ENCODE assay signal across 18 cellular contexts in the genomic region with DNA sequence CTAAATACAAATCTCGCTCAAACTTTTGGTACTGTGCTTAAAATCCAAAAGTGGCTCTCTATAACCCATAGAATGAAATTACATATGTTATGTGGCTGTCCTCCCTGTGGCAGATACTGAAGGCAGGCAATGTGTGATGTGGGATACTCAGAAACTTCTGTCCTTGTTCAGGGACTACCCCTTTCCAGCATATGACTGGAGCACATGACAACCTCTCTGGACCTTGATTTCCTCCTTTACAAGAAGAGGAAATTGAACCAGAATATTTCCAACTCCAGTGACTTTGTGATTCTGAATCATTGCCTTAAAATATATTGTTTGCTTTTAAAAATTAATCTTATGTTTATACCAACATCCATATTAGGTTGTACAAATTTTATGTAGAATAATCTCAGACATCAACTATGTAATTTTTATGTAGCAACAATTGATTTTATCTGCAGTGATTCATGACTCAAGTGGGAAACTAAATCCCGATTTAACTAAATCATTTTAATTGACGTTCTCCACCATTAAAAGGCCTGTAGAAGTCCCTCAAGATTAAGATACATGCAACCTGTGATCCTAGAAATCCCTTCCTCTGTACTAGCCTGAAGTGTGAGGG.
A peak's percentile ranks its signal among the peaks of the same experiment; 100 is the strongest.
DNase-seq lines count a peak whose midpoint lies in the region; ATAC-seq and TF ChIP-seq lines count a peak whose summit lies in the region.
"Had no signal": no experiment of that assay in that cellular context is flagged by ENCODE, and none has a peak within 500 bp of the region (broad histone marks: within the 10 kb centered on the region; RNA-seq: fewer than 3 reads in every experiment).

No MANE protein-coding gene starts in this region.

- H3F3A ChIP-seq in MM.1S (ENCODE audit: insufficient read depth, low read length), result no peaks in the 10 kb centered on the region

- DNase-seq in left ventricle myocardium inferior, result no peak
- no peak for DNase-seq in Right ventricle myocardium inferior (ENCODE audit: missing footprints)
- DNase-seq in lung microvascular endothelial cell (ENCODE audit: low read depth in 2 of 2), result peak; percentile 39 to 71
- DNase-seq in SIG-M5 (lab: John Stamatoyannopoulos, UW), result no peak
- DNase-seq in MM.1S, result no peak
- DNase-seq: COR-L47, KBM-7, NCI-H1048, NCI-H146, NCI-H345, Peyer's patch, SJCRH30 had no signal

- H4K20me1 ChIP-seq in MM.1S (ENCODE audit: insufficient read depth, low read length), result no peaks in the 10 kb centered on the region

- peak overlapping the region in 3 of 5 experiments; percentile 19 to 65 (median 35) for H3K27ac Mint-ChIP-seq in brain
- H3K27ac Mint-ChIP-seq: CD14-positive monocyte had no signal

- no peak overlapping the region for H3K4me3 Mint-ChIP-seq in brain
- H3K4me3 Mint-ChIP-seq: CD14-positive monocyte had no signal

- peaks cover 52% of the 10 kb centered on the region for H3K4me1 Mint-ChIP-seq in brain
- H3K4me1 Mint-ChIP-seq: CD14-positive monocyte had no signal

- H3K27ac ChIP-seq in left ventricle myocardium inferior (replicated peaks), result peak overlapping the region; percentile 90
- H3K27ac ChIP-seq in temporal lobe (ENCODE audit: low read depth, low read length), result peak overlapping the region; percentile 36
- no peak overlapping the region for H3K27ac ChIP-seq in MM.1S (ENCODE audit: low read length)
- H3K27ac ChIP-seq: HL-60, Peyer's patch, SJCRH30 had no signal

- H3K27me3 ChIP-seq in left ventricle myocardium inferior (ENCODE audit: low read depth) (no peaks in the 10 kb centered on the region), MM.1S (replicated peaks; ENCODE audit: insufficient read depth, low read length) (no peaks in the 10 kb centered on the region)
- H3K27me3 ChIP-seq: Peyer's patch, SJCRH30 had no signal

- H3K4me3 ChIP-seq in left ventricle myocardium inferior (no peak overlapping the region), MM.1S (ENCODE audit: low read length) (no peak overlapping the region)
- H3K4me3 ChIP-seq: GM12878, Peyer's patch, SJCRH30 had no signal

- H3K9me3 ChIP-seq in left ventricle myocardium inferior (replicated peaks), result no peaks in the 10 kb centered on the region
- H3K9me3 ChIP-seq in MM.1S (replicated peaks; ENCODE audit: insufficient read depth, low read length), result no peaks in the 10 kb centered on the region
- H3K9me3 ChIP-seq: Peyer's patch, SJCRH30 had no signal

- H3K4me2 ChIP-seq in MM.1S (ENCODE audit: low read depth, low read length), result no peak overlapping the region

- TF ChIP-seq CTCF in left ventricle myocardium inferior (IDR thresholded peaks at IDR 0.05; ENCODE audit: borderline replicate concordance), result no peak
- no peak for TF ChIP-seq CTCF in brain (conservative IDR thresholded peaks at IDR 0.05)
- no peak for TF ChIP-seq CTCF in MM.1S (IDR thresholded peaks at IDR 0.05; ENCODE audit: low read length)

- no peaks in the 10 kb centered on the region for H3K9me2 ChIP-seq in MM.1S (replicated peaks; ENCODE audit: insufficient read depth, low read length)

- peaks cover 11% of the 10 kb centered on the region for H3K36me3 Mint-ChIP-seq in brain
- H3K36me3 Mint-ChIP-seq: CD14-positive monocyte had no signal

- ATAC-seq in Right ventricle myocardium inferior, result no peak
- ATAC-seq in GM19463 (IDR thresholded peaks at IDR 0.05; ENCODE audit: unreplicated experiment), result no peak
- ATAC-seq: GM12878 had no signal

- H2AFZ ChIP-seq in MM.1S (ENCODE audit: low read length), result no peak overlapping the region

- H3K9me3 Mint-ChIP-seq in brain, result peaks cover 3 to 13% (median 5%) of the 10 kb centered on the region in 5 experiments

- intact Hi-C loops in left ventricle myocardium inferior (cut with micrococcal nuclease) (no loop called here), Right ventricle myocardium inferior (cut with DNase I) (no loop called here)

- H3K4me1 ChIP-seq in left ventricle myocardium inferior (peaks cover 53% of the 10 kb centered on the region), MM.1S (ENCODE audit: low read length) (no peaks in the 10 kb centered on the region)
- H3K4me1 ChIP-seq: Peyer's patch had no signal

- no peak overlapping the region for H3K9ac ChIP-seq in MM.1S (ENCODE audit: low read length)

- no peaks in the 10 kb centered on the region for H3K36me3 ChIP-seq in left ventricle myocardium inferior
- H3K36me3 ChIP-seq in MM.1S (replicated peaks; ENCODE audit: insufficient read depth, low read length), result no peaks in the 10 kb centered on the region
- H3K36me3 ChIP-seq: Peyer's patch, SJCRH30 had no signal

- H3K27me3 Mint-ChIP-seq in brain, result no peaks in the 10 kb centered on the region

- no peaks in the 10 kb centered on the region for H3K79me2 ChIP-seq in MM.1S (ENCODE audit: low read length)

Comparison
In these comparisons a context has a peak if more than half of its experiments do, and no peak if none do; other contexts are left out.
1. DNase-seq: peak in lung microvascular endothelial cell (2 of 2); none in left ventricle myocardium inferior (single experiment), Right ventricle myocardium inferior (single experiment), SIG-M5 (single experiment) and MM.1S (single experiment).